8 cellular contexts compared by ENCODE assay signal in genomic region chr1:204565617-204566582, GRCh38. TPM values are rescaled to one million over a fixed set of nuclear protein-coding genes. Genes with fewer than 3 reads are reported as not detected.
A peak's percentile ranks its signal among the peaks of the same experiment; 100 is the strongest.
DNase-seq lines count a peak whose midpoint lies in the region; ATAC-seq and TF ChIP-seq lines count a peak whose summit lies in the region.

No MANE protein-coding gene starts in this region.

- H3K27me3 ChIP-seq in dorsolateral prefrontal cortex, result no peaks in the 10 kb centered on the region

- H3K36me3 Mint-ChIP-seq in activated CD4-positive, alpha-beta T cell treated with anti-CD3 and anti-CD28 coated beads, Interleukin-2, amount 10 ng/mL, durations not matched to agents 7 days and 5 days (ENCODE audit: low read depth), result peaks cover 37% of the 10 kb centered on the region
- H3K36me3 Mint-ChIP-seq in memory B cell, result peaks cover 29% of the 10 kb centered on the region

- H3K27ac ChIP-seq in dorsolateral prefrontal cortex, result peak overlapping the region in 15 of 59 donors; percentile 4 to 54 (median 23)

- CTCF ChIA-PET in activated CD4-positive, alpha-beta T cell treated with anti-CD3 and anti-CD28 coated beads, Interleukin-2, amount 10 ng/mL, durations not matched to agents 7 days and 5 days (lab: Charles Lee), result interaction anchor here (0.6 to 3.0 kb wide), 27 partner anchors 9 to 242 kb away, joined by 3 to 29 read pairs (median 4); partner anchors contain the start of gene PIK3C2B

- no peak overlapping the region for H3K4me3 Mint-ChIP-seq in activated CD4-positive, alpha-beta T cell treated with anti-CD3 and anti-CD28 coated beads, Interleukin-2, amount 10 ng/mL, durations not matched to agents 7 days and 5 days
- H3K4me3 Mint-ChIP-seq in memory B cell, result peak overlapping the region; percentile 3

- H3K4me3 ChIP-seq in dorsolateral prefrontal cortex, result peak overlapping the region in 36 of 59 donors; percentile 1 to 45 (median 28)

- intact Hi-C loops in dorsolateral prefrontal cortex (cut with DNase I), result loop anchor here (1.0 to 5.0 kb wide), 5 partner anchors 196 to 376 kb away; no protein-coding TSS in a partner anchor

- H3K27me3 Mint-ChIP-seq in activated CD4-positive, alpha-beta T cell treated with anti-CD3 and anti-CD28 coated beads, Interleukin-2, amount 10 ng/mL, durations not matched to agents 7 days and 5 days, result no peaks in the 10 kb centered on the region
- H3K27me3 Mint-ChIP-seq in memory B cell, result no peaks in the 10 kb centered on the region

- ATAC-seq in HG03520 (IDR thresholded peaks at IDR 0.05; ENCODE audit: unreplicated experiment) (peak; percentile 38), memory B cell (ENCODE audit: low read depth) (peak; percentile 55)

- H3K9me3 Mint-ChIP-seq in activated CD4-positive, alpha-beta T cell treated with anti-CD3 and anti-CD28 coated beads, Interleukin-2, amount 10 ng/mL, durations not matched to agents 7 days and 5 days, result no peaks in the 10 kb centered on the region
- no peaks in the 10 kb centered on the region for H3K9me3 Mint-ChIP-seq in memory B cell

- POLR2A ChIA-PET in activated CD4-positive, alpha-beta T cell treated with anti-CD3 and anti-CD28 coated beads, Interleukin-2, amount 10 ng/mL, durations not matched to agents 7 days and 5 days (lab: Charles Lee), result interaction anchor here (0.7 to 1.0 kb wide), 2 partner anchors 9 to 50 kb away, joined by 3 read pairs; no protein-coding TSS in a partner anchor

- peak; percentile 59 to 90 (median 75) for TF ChIP-seq CTCF in dorsolateral prefrontal cortex (IDR thresholded peaks at IDR 0.05 in 54 of 56, conservative IDR thresholded peaks at IDR 0.05 in 2 of 56; ENCODE audit: low read depth in 1 of 56, partially characterized antibody in 56 of 56)

- H3K4me1 Mint-ChIP-seq in activated CD4-positive, alpha-beta T cell treated with anti-CD3 and anti-CD28 coated beads, Interleukin-2, amount 10 ng/mL, durations not matched to agents 7 days and 5 days, result peaks cover 68% of the 10 kb centered on the region
- peaks cover 25% of the 10 kb centered on the region for H3K4me1 Mint-ChIP-seq in memory B cell

- H3K27ac Mint-ChIP-seq in activated CD4-positive, alpha-beta T cell treated with anti-CD3 and anti-CD28 coated beads, Interleukin-2, amount 10 ng/mL, durations not matched to agents 7 days and 5 days, result peak overlapping the region; percentile 63
- H3K27ac Mint-ChIP-seq in memory B cell, result peak overlapping the region; percentile 92

- DNase-seq in ELF-1 (ENCODE audit: low read depth, low spot score) (peak; percentile 92), NCI-H524 (lab: John Stamatoyannopoulos, UW) (peak; percentile 73 to 77), dorsolateral prefrontal cortex (peak in 8 of 10 donors; percentile 37 to 75 (median 63)), memory B cell (ENCODE audit: low spot score in 2 of 2) (peak; percentile 55 to 75), cortex of kidney (lab: John Stamatoyannopoulos, UW) (no peak)
- peak; percentile 75 for DNase-seq in activated CD4-positive, alpha-beta T cell treated with anti-CD3 and anti-CD28 coated beads, Interleukin-2, amount 10 ng/mL, durations not matched to agents 7 days and 5 days
- peak; percentile 13 to 27 for DNase-seq in stimulated activated CD8-positive, alpha-beta memory T cell treated with anti-CD3 and anti-CD28 coated beads, Interleukin-7, amount 100 ng/mL, for 48 hours (ENCODE audit: extremely low read depth in 1 of 2, low read depth in 1 of 2)

RNA-seq across cellular contexts. Expression of gene MDM4, which starts 49.7 kb away (rescaled TPM):
- total RNA-seq in activated CD4-positive, alpha-beta T cell treated with anti-CD3 and anti-CD28 coated beads, Interleukin-2, amount 10 ng/mL, durations not matched to agents 7 days and 5 days, result 10 to 100 TPM; 95.0 to 98.1 TPM
- 100 to 1,000 TPM in 47 of 120 experiments, 10 to 100 TPM in 73; 56.3 to 151 (median 97.1) TPM for total RNA-seq in dorsolateral prefrontal cortex
